ENCODE assay signal across 16 cellular contexts in genomic region chr1:10631811-10632481, GRCh38.
DNase-seq lines count a peak whose midpoint lies in the region; ATAC-seq and TF ChIP-seq lines count a peak whose summit lies in the region.
"Had no signal": no experiment of that assay in that cellular context is flagged by ENCODE, and none has a peak within 500 bp of the region (broad histone marks: within the 10 kb centered on the region; RNA-seq: fewer than 3 reads in every experiment).

No MANE protein-coding gene starts in this region.

- intact Hi-C loops in dorsolateral prefrontal cortex (cut with DNase I), result no loop called here

- H3K27me3 ChIP-seq in gastroesophageal sphincter, result no peaks in the 10 kb centered on the region
- H3K27me3 ChIP-seq in osteoblast (ENCODE audit: insufficient read depth, low read length), result peaks cover under 1% of the 10 kb centered on the region
- H3K27me3 ChIP-seq in dorsolateral prefrontal cortex, result peaks cover 0 to 6% (median 0%) of the 10 kb centered on the region in 45 donors

- no peaks in the 10 kb centered on the region for H3K79me2 ChIP-seq in osteoblast (ENCODE audit: insufficient read depth, low read length)

- peaks cover 0 to 11% of the 10 kb centered on the region in 2 experiments; a peak in 1 of 3 replicates for H3K36me3 ChIP-seq in HEK293 (ENCODE audit: control insufficient read depth in 2 of 2, insufficient read depth in 1 of 2, low read length in 2 of 2)
- H3K36me3 ChIP-seq in gastroesophageal sphincter, result peaks cover 0 to 31% of the 10 kb centered on the region in 2 donors
- H3K36me3 ChIP-seq in osteoblast (ENCODE audit: insufficient read depth, low read length), result no peaks in the 10 kb centered on the region
- H3K36me3 ChIP-seq: HAP-1 had no signal

- no peak overlapping the region for H2AFZ ChIP-seq in osteoblast (ENCODE audit: low read length)

- H4K20me1 ChIP-seq in osteoblast (ENCODE audit: insufficient read depth, low read length), result no peaks in the 10 kb centered on the region

- no peak for TF ChIP-seq CTCF in HEK293 (tag by site-specific recombination; IDR thresholded peaks at IDR 0.05)
- no peak for TF ChIP-seq CTCF in gastroesophageal sphincter (IDR thresholded peaks at IDR 0.05)
- no peak for TF ChIP-seq CTCF in osteoblast (IDR thresholded peaks at IDR 0.05; ENCODE audit: extremely low read depth, low read depth, low read length)
- no peak for TF ChIP-seq CTCF in dorsolateral prefrontal cortex (IDR thresholded peaks at IDR 0.05 in 54 of 56, conservative IDR thresholded peaks at IDR 0.05 in 2 of 56; ENCODE audit: low read depth in 1 of 56, partially characterized antibody in 56 of 56)

- no peak for TF ChIP-seq EP300 in gastroesophageal sphincter (IDR thresholded peaks at IDR 0.05)

- H3K9me3 ChIP-seq in HEK293 (ENCODE audit: control insufficient read depth, insufficient read depth, low read depth, low read length), result no peaks in the 10 kb centered on the region
- H3K9me3 ChIP-seq in gastroesophageal sphincter, result no peaks in the 10 kb centered on the region
- no peaks in the 10 kb centered on the region for H3K9me3 ChIP-seq in osteoblast (ENCODE audit: low read depth, low read length)
- H3K9me3 ChIP-seq: HAP-1, neutrophil had no signal

- DNase-seq in AG08396 (ENCODE audit: low spot score) (peak; percentile 12), osteoblast (ENCODE audit: insufficient read length, low spot score, missing footprints) (peak; percentile 78), NCI-H187 treated with DMSO at 0.1 percent for 48 hours (lab: John Stamatoyannopoulos, UW) (no peak), NCI-H446 treated with DMSO at 0.1 percent for 48 hours (lab: John Stamatoyannopoulos, UW) (no peak), dorsolateral prefrontal cortex (no peak)
- DNase-seq in NK-92 treated with Interleukin-12 subunit alpha and Interleukin-12 subunit beta, amount 100 ng/mL, for 24 hours (lab: John Stamatoyannopoulos, UW), result no peak
- DNase-seq: activated naive CD4-positive, alpha-beta T cell treated with anti-CD3 and anti-CD28 coated beads for 36 hours; DMS 273 treated with DMSO at 0.1 percent for 48 hours; head of caudate nucleus; NCI-H1417 treated with DMSO at 0.1 percent for 48 hours; NCI-H526 treated with DMSO at 0.1 percent for 48 hours had no signal

- ATAC-seq in gastroesophageal sphincter, result no peak
- ATAC-seq: Panc1 had no signal

- H3K4me1 ChIP-seq in HEK293 (ENCODE audit: control insufficient read depth, insufficient read depth, low read length) (peaks cover 4% of the 10 kb centered on the region), gastroesophageal sphincter (peaks cover 0 to 83% (median 17%) of the 10 kb centered on the region in 3 donors), osteoblast (ENCODE audit: insufficient read depth, low read length) (peaks cover 21% of the 10 kb centered on the region)
- H3K4me1 ChIP-seq: HAP-1 had no signal

- H3K4me3 ChIP-seq in HEK293 (ENCODE audit: low read depth, low read length) (no peak overlapping the region), gastroesophageal sphincter (no peak overlapping the region), osteoblast (ENCODE audit: insufficient read depth, low read length) (no peak overlapping the region), dorsolateral prefrontal cortex (no peak overlapping the region)
- H3K4me3 ChIP-seq: HAP-1 had no signal

- POLR2A ChIA-PET in HEK293 (lab: Yijun Ruan, JAX), result no interaction called here

- H3K27ac ChIP-seq in HEK293 (ENCODE audit: extremely low read depth, low read depth, low read length) (no peak overlapping the region), gastroesophageal sphincter (peak overlapping the region in 3 of 4 donors; percentile 69 to 83 (median 82)), osteoblast (ENCODE audit: low read depth, low read length) (no peak overlapping the region), dorsolateral prefrontal cortex (peak overlapping the region in 6 of 59 donors; percentile 5 to 64 (median 34))
- H3K27ac ChIP-seq: neutrophil had no signal

- 80 to 90% methylated on average over 2 of the region's 13 CpGs for WGBS in gastroesophageal sphincter (ENCODE audit: low coverage in 1 of 2), 2 donors

- CTCF ChIA-PET in HEK293 (lab: Yijun Ruan, JAX), result no interaction called here

- H3K4me2 ChIP-seq in osteoblast (ENCODE audit: insufficient read depth, low read length), result no peak overlapping the region

- no peak for TF ChIP-seq POLR2A in gastroesophageal sphincter (IDR thresholded peaks at IDR 0.05)

TF ChIP-seq in HEK293, 187 proteins besides CTCF, POLR2A, EP300 and RAD21:
- TF ChIP-seq GLIS1 (tag by site-specific recombination; IDR thresholded peaks at IDR 0.05), result 0 out of 2 replicates have a peak, but pooled peaks have one; percentile 23
- TF ChIP-seq ZNF292 (tag by site-specific recombination; IDR thresholded peaks at IDR 0.05; ENCODE audit: borderline replicate concordance, low read depth), result no peak
- TF ChIP-seq IKZF3 (tag by site-specific recombination; IDR thresholded peaks at IDR 0.05), result no peak
- no peak for TF ChIP-seq ZNF837 (tag by site-specific recombination; IDR thresholded peaks at IDR 0.05)

Comparison
In these comparisons a context has a peak if more than half of its experiments do, and no peak if none do; other contexts are left out.
1. DNase-seq: peak in AG08396 (single experiment) and osteoblast (single experiment); none in NCI-H187 treated with DMSO at 0.1 percent for 48 hours (single experiment), NCI-H446 treated with DMSO at 0.1 percent for 48 hours (single experiment), dorsolateral prefrontal cortex (0 of 10) and NK-92 treated with Interleukin-12 subunit alpha and Interleukin-12 subunit beta, amount 100 ng/mL, for 24 hours (single experiment).
2. H3K27ac ChIP-seq: peak in gastroesophageal sphincter (3 of 4); none in HEK293 (single experiment) and osteoblast (single experiment).